1 cellular context compared by ENCODE assay signal in genomic region chr16:88461291-88462269, GRCh38.
TF ChIP-seq lines count a peak whose summit lies in the region.

No MANE protein-coding gene starts in this region.

TF ChIP-seq in H1, 55 proteins besides CTCF, POLR2A, EP300 and RAD21:
- peak; percentile 21 to 28; a peak in 1 of 4 replicates for TF ChIP-seq SIN3A (conservative IDR thresholded peaks at IDR 0.05 in 1 of 2, IDR thresholded peaks at IDR 0.05 in 1 of 2; ENCODE audit: low read depth in 1 of 2, low read length in 2 of 2)
- no peak for TF ChIP-seq POLR2AphosphoS5 (IDR thresholded peaks at IDR 0.05; ENCODE audit: low read depth, low read length)
- TF ChIP-seq CHD2 (IDR thresholded peaks at IDR 0.05; ENCODE audit: low read length) = no peak
- no peak for TF ChIP-seq JUN (IDR thresholded peaks at IDR 0.05; ENCODE audit: low read depth, low read length)
- TF ChIP-seq SP1 (IDR thresholded peaks at IDR 0.05; ENCODE audit: low read depth, low read length) = 0 out of 2 replicates have a peak, but pooled peaks have one; percentile 14
- no peak for TF ChIP-seq RFX5 (IDR thresholded peaks at IDR 0.05; ENCODE audit: borderline replicate concordance, low read depth, low read length)
- no peak for TF ChIP-seq SP2 (IDR thresholded peaks at IDR 0.05; ENCODE audit: low read length)
- no peak for TF ChIP-seq YY1 (IDR thresholded peaks at IDR 0.05; ENCODE audit: low read depth, low read length)
- TF ChIP-seq TCF12 (IDR thresholded peaks at IDR 0.05; ENCODE audit: low read depth, low read length) = no peak
- no peak for TF ChIP-seq NANOG (IDR thresholded peaks at IDR 0.05; ENCODE audit: insufficient read depth, low read depth, low read length, poor library complexity, severe bottlenecking)
- TF ChIP-seq SP4 (IDR thresholded peaks at IDR 0.05; ENCODE audit: low read length) = no peak
- TF ChIP-seq SIRT6 (IDR thresholded peaks at IDR 0.05; ENCODE audit: low read length) = no peak
- TF ChIP-seq SAP30 (IDR thresholded peaks at IDR 0.05; ENCODE audit: insufficient read depth, insufficient replicate concordance, low read length) = no peak
- no peak for TF ChIP-seq BRCA1 (IDR thresholded peaks at IDR 0.05; ENCODE audit: low read depth, low read length)
- no peak for TF ChIP-seq TAF7 (optimal IDR thresholded peaks at IDR 0.05; ENCODE audit: borderline replicate concordance, low read depth, low read length)
- no peak for TF ChIP-seq KDM4A (IDR thresholded peaks at IDR 0.05; ENCODE audit: low read depth, low read length, severe bottlenecking)
- no peak for TF ChIP-seq GTF2F1 (IDR thresholded peaks at IDR 0.05; ENCODE audit: borderline replicate concordance, low read depth, low read length)
- TF ChIP-seq CHD7 (IDR thresholded peaks at IDR 0.05; ENCODE audit: insufficient replicate concordance, low read length) = no peak
- TF ChIP-seq, protein P1, sequence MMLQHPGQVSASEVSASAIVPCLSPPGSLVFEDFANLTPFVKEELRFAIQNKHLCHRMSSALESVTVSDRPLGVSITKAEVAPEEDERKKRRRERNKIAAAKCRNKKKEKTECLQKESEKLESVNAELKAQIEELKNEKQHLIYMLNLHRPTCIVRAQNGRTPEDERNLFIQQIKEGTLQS (IDR thresholded peaks at IDR 0.05; ENCODE audit: insufficient read depth, low read depth, low read length) = no peak
- peak; percentile 98 for TF ChIP-seq TEAD4 (IDR thresholded peaks at IDR 0.05; ENCODE audit: low read depth, low read length)
- no peak for TF ChIP-seq CEBPB (IDR thresholded peaks at IDR 0.05; ENCODE audit: low read depth, low read length)
- peak; percentile 95 for TF ChIP-seq KDM1A (IDR thresholded peaks at IDR 0.05; ENCODE audit: borderline replicate concordance, low read length)
- TF ChIP-seq MAFK (IDR thresholded peaks at IDR 0.05; ENCODE audit: low read depth, low read length) = no peak
- no peak for TF ChIP-seq CBX5 (IDR thresholded peaks at IDR 0.05; ENCODE audit: low read depth, low read length)
- no peak for TF ChIP-seq CBX8 (IDR thresholded peaks at IDR 0.05; ENCODE audit: borderline replicate concordance, low read depth, low read length)
- TF ChIP-seq ZNF274 (IDR thresholded peaks at IDR 0.05; ENCODE audit: borderline replicate concordance, extremely low read depth, low read length) = no peak
- no peak for TF ChIP-seq CHD1 (IDR thresholded peaks at IDR 0.05; ENCODE audit: low read depth, low read length)
- TF ChIP-seq SUZ12 (IDR thresholded peaks at IDR 0.05; ENCODE audit: low read length) = no peak
- TF ChIP-seq TBP (IDR thresholded peaks at IDR 0.05; ENCODE audit: low read depth, low read length) = no peak
- no peak for TF ChIP-seq RXRA (IDR thresholded peaks at IDR 0.05; ENCODE audit: insufficient read depth, low read depth, low read length)
- TF ChIP-seq HDAC6 (IDR thresholded peaks at IDR 0.05; ENCODE audit: low read depth, low read length) = no peak
- TF ChIP-seq EGR1 (IDR thresholded peaks at IDR 0.05; ENCODE audit: borderline replicate concordance, low read depth, low read length) = no peak
- no peak for TF ChIP-seq KDM5A (IDR thresholded peaks at IDR 0.05; ENCODE audit: low read length)
- TF ChIP-seq USF2 (IDR thresholded peaks at IDR 0.05; ENCODE audit: low read length) = no peak
- peak; percentile 46 for TF ChIP-seq ASH2L (IDR thresholded peaks at IDR 0.05; ENCODE audit: low read length)
- no peak for TF ChIP-seq E2F6 (IDR thresholded peaks at IDR 0.05)
- peak; percentile 16; the same call in 1 of the 2 replicates for TF ChIP-seq CREB1 (IDR thresholded peaks at IDR 0.05)
- TF ChIP-seq RNF2 (IDR thresholded peaks at IDR 0.05; ENCODE audit: borderline replicate concordance, low read depth, low read length, missing control alignments, poor library complexity, severe bottlenecking) = no peak
- no peak for TF ChIP-seq EZH2 (IDR thresholded peaks at IDR 0.05; ENCODE audit: low read depth, low read length, severe bottlenecking)
- TF ChIP-seq MAX (IDR thresholded peaks at IDR 0.05) = peak; percentile 48
- no peak for TF ChIP-seq RBBP5 (IDR thresholded peaks at IDR 0.05; ENCODE audit: borderline replicate concordance, low read depth, low read length)
- no peak for TF ChIP-seq POU5F1 (IDR thresholded peaks at IDR 0.05; ENCODE audit: low read depth, low read length)
- TF ChIP-seq SRF (IDR thresholded peaks at IDR 0.05; ENCODE audit: low read depth, low read length) = no peak
- peak; percentile 97 for TF ChIP-seq CTBP2 (IDR thresholded peaks at IDR 0.05; ENCODE audit: borderline replicate concordance, insufficient read depth, insufficient read length, low read length)
- no peak for TF ChIP-seq FOSL1 (IDR thresholded peaks at IDR 0.05; ENCODE audit: insufficient read depth, low read depth, low read length)
- TF ChIP-seq SIX5 (IDR thresholded peaks at IDR 0.05; ENCODE audit: low read depth, low read length) = no peak
- TF ChIP-seq ATF2 (IDR thresholded peaks at IDR 0.05; ENCODE audit: low read length) = no peak
- peak in 1 of 2 experiments; percentile 75; a peak in 1 of 4 replicates for TF ChIP-seq HDAC2 (IDR thresholded peaks at IDR 0.05; ENCODE audit: borderline replicate concordance in 1 of 2, low read depth in 2 of 2, low read length in 2 of 2)
- TF ChIP-seq PHF8 (conservative IDR thresholded peaks at IDR 0.05; ENCODE audit: low read depth, low read length) = no peak
- 0 out of 2 replicates have a peak, but pooled peaks have one; percentile 41 for TF ChIP-seq GABPA (IDR thresholded peaks at IDR 0.05; ENCODE audit: borderline replicate concordance, insufficient read depth, low read length)
- TF ChIP-seq NRF1 (IDR thresholded peaks at IDR 0.05; ENCODE audit: low read depth, low read length) = no peak
- no peak for TF ChIP-seq TAF1 (IDR thresholded peaks at IDR 0.05; ENCODE audit: low read depth, low read length)
- no peak for TF ChIP-seq BACH1 (IDR thresholded peaks at IDR 0.05; ENCODE audit: low read length)
- TF ChIP-seq BCL11A (IDR thresholded peaks at IDR 0.05; ENCODE audit: low read depth in 2 of 2, low read length in 2 of 2) = no peak
- no peak for TF ChIP-seq JUND (IDR thresholded peaks at IDR 0.05; ENCODE audit: low read length)
